22 cellular contexts compared by ENCODE assay signal in genomic region chr22:22888509-22889353, GRCh38. TPM values are rescaled to one million over a fixed set of nuclear protein-coding genes. Genes with fewer than 3 reads are reported as not detected.
DNase-seq lines count a peak whose midpoint lies in the region; ATAC-seq and TF ChIP-seq lines count a peak whose summit lies in the region.
"Had no signal": no experiment of that assay in that cellular context is flagged by ENCODE, and none has a peak within 500 bp of the region (broad histone marks: within the 10 kb centered on the region; RNA-seq: fewer than 3 reads in every experiment).

No MANE protein-coding gene starts in this region.

- no peak overlapping the region for H2AFZ ChIP-seq in MM.1S (ENCODE audit: low read length)
- H2AFZ ChIP-seq: neural progenitor cell had no signal

- peak; percentile 15 for DNase-seq in activated T-cell treated with anti-CD3 and anti-CD28 coated beads, Interleukin-2, amount 50 U/mL, for 24 hours
- DNase-seq in activated T-cell treated with anti-CD3 and anti-CD28 coated beads for 4 hours (no peak), MM.1S (peak; percentile 16), endodermal cell (peak; percentile 38), cerebellar cortex (ENCODE audit: low spot score) (no peak), NCI-H1417 (lab: John Stamatoyannopoulos, UW) (no peak)
- no peak for DNase-seq in stimulated activated naive B cell treated with anti-CD40 and anti-IgM and Interleukin-4, amounts not matched to agents 10 μg/mL and 1 μg/mL and 100 μg/mL, for 72 hours
- DNase-seq: activated CD4-positive, alpha-beta T cell treated with anti-CD3 and anti-CD28 coated beads, Interleukin-2, amount 50 U/mL, for 48 hours; brain microvascular endothelial cell; left colon; NCI-H1694; NCI-H774; SJCRH30; stimulated activated CD4-positive, alpha-beta T cell treated with anti-CD3 and anti-CD28 coated beads, Interleukin-2, amount 100 ng/mL, for 48 hours; T-helper 17 cell had no signal

- peaks cover 29% of the 10 kb centered on the region for H3K36me3 ChIP-seq in MM.1S (replicated peaks; ENCODE audit: insufficient read depth, low read length)
- no peaks in the 10 kb centered on the region for H3K36me3 ChIP-seq in endodermal cell (ENCODE audit: control insufficient read depth, insufficient read depth, low read length)
- H3K36me3 ChIP-seq: brain microvascular endothelial cell, neural progenitor cell, SJCRH30, upper lobe of left lung had no signal

- no peak for TF ChIP-seq CTCF in MM.1S (IDR thresholded peaks at IDR 0.05; ENCODE audit: low read length)
- no peak for TF ChIP-seq CTCF in endodermal cell (conservative IDR thresholded peaks at IDR 0.05)

- H3F3A ChIP-seq in MM.1S (ENCODE audit: insufficient read depth, low read length), result peaks cover 94% of the 10 kb centered on the region

- H3K27me3 Mint-ChIP-seq in activated T-cell treated with anti-CD3 and anti-CD28 coated beads, Interleukin-2, amount 50 U/mL, for 24 hours, result peaks cover 44% of the 10 kb centered on the region
- peaks cover 58% of the 10 kb centered on the region for H3K27me3 Mint-ChIP-seq in endodermal cell (ENCODE audit: insufficient read depth)
- peaks cover 0 to 8% of the 10 kb centered on the region in 2 donors for H3K27me3 Mint-ChIP-seq in stimulated activated naive B cell treated with anti-CD40 and anti-IgM and Interleukin-4, amounts not matched to agents 10 μg/mL and 1 μg/mL and 100 μg/mL, for 72 hours

- peak overlapping the region; percentile 98 for H3K27ac ChIP-seq in MM.1S (ENCODE audit: low read length)
- no peak overlapping the region for H3K27ac ChIP-seq in endodermal cell (ENCODE audit: low read depth, low read length)
- H3K27ac ChIP-seq: brain microvascular endothelial cell, neural progenitor cell, SJCRH30, skin epidermis, upper lobe of left lung had no signal

- no peaks in the 10 kb centered on the region for H3K36me3 Mint-ChIP-seq in activated T-cell treated with anti-CD3 and anti-CD28 coated beads, Interleukin-2, amount 50 U/mL, for 24 hours (ENCODE audit: low read depth)
- H3K36me3 Mint-ChIP-seq in endodermal cell (ENCODE audit: low read depth), result no peaks in the 10 kb centered on the region
- peaks cover 0 to 7% of the 10 kb centered on the region in 2 donors for H3K36me3 Mint-ChIP-seq in stimulated activated naive B cell treated with anti-CD40 and anti-IgM and Interleukin-4, amounts not matched to agents 10 μg/mL and 1 μg/mL and 100 μg/mL, for 72 hours
- H3K36me3 Mint-ChIP-seq: mesothelial cell of epicardium, neural progenitor cell had no signal

- ATAC-seq in stimulated activated naive B cell treated with anti-CD40 and anti-IgM and Interleukin-4, amounts not matched to agents 10 μg/mL and 1 μg/mL and 100 μg/mL, for 72 hours (replicated peaks), result no peak
- no peak for ATAC-seq in GM18520 (IDR thresholded peaks at IDR 0.05; ENCODE audit: unreplicated experiment)
- ATAC-seq: left colon, T-helper 17 cell had no signal

- 87 to 88% methylated on average over 9 to 13 of the region's 13 CpGs for WGBS in endodermal cell (ENCODE audit: insufficient coverage in 1 of 2, insufficient read length in 1 of 2), 2 experiments

- H3K4me1 Mint-ChIP-seq in activated T-cell treated with anti-CD3 and anti-CD28 coated beads, Interleukin-2, amount 50 U/mL, for 24 hours (ENCODE audit: low read depth), result peaks cover 17% of the 10 kb centered on the region
- no peaks in the 10 kb centered on the region for H3K4me1 Mint-ChIP-seq in endodermal cell
- peaks cover 65 to 79% of the 10 kb centered on the region in 2 donors for H3K4me1 Mint-ChIP-seq in stimulated activated naive B cell treated with anti-CD40 and anti-IgM and Interleukin-4, amounts not matched to agents 10 μg/mL and 1 μg/mL and 100 μg/mL, for 72 hours
- H3K4me1 Mint-ChIP-seq: mesothelial cell of epicardium, neural progenitor cell had no signal

- H3K9ac ChIP-seq in MM.1S (ENCODE audit: low read length) (peak overlapping the region; percentile 100), endodermal cell (ENCODE audit: extremely low read depth, low read length, poor library complexity, severe bottlenecking) (no peak overlapping the region)
- H3K9ac ChIP-seq: neural progenitor cell had no signal

- H3K9me3 ChIP-seq in MM.1S (replicated peaks; ENCODE audit: insufficient read depth, low read length) (no peaks in the 10 kb centered on the region), endodermal cell (ENCODE audit: control insufficient read depth, low read length) (no peaks in the 10 kb centered on the region)
- H3K9me3 ChIP-seq: SJCRH30, upper lobe of left lung had no signal

- H3K4me3 Mint-ChIP-seq in activated T-cell treated with anti-CD3 and anti-CD28 coated beads, Interleukin-2, amount 50 U/mL, for 24 hours, result no peak overlapping the region
- H3K4me3 Mint-ChIP-seq in endodermal cell, result no peak overlapping the region
- peak overlapping the region; percentile 79 to 82 for H3K4me3 Mint-ChIP-seq in stimulated activated naive B cell treated with anti-CD40 and anti-IgM and Interleukin-4, amounts not matched to agents 10 μg/mL and 1 μg/mL and 100 μg/mL, for 72 hours
- H3K4me3 Mint-ChIP-seq: mesothelial cell of epicardium, neural progenitor cell, T-helper 17 cell had no signal

- H3K4me2 ChIP-seq in MM.1S (ENCODE audit: low read depth, low read length), result peak overlapping the region; percentile 76
- H3K4me2 ChIP-seq: neural progenitor cell had no signal

- peak overlapping the region; percentile 99 for H3K4me3 ChIP-seq in MM.1S (ENCODE audit: low read length)
- H3K4me3 ChIP-seq in endodermal cell (ENCODE audit: low read length), result no peak overlapping the region
- H3K4me3 ChIP-seq: neural progenitor cell, SJCRH30, upper lobe of left lung had no signal

- no peak overlapping the region for H3K27ac Mint-ChIP-seq in activated T-cell treated with anti-CD3 and anti-CD28 coated beads, Interleukin-2, amount 50 U/mL, for 24 hours
- H3K27ac Mint-ChIP-seq in endodermal cell, result no peak overlapping the region
- peak overlapping the region; percentile 79 for H3K27ac Mint-ChIP-seq in stimulated activated naive B cell treated with anti-CD40 and anti-IgM and Interleukin-4, amounts not matched to agents 10 μg/mL and 1 μg/mL and 100 μg/mL, for 72 hours
- H3K27ac Mint-ChIP-seq: mesothelial cell of epicardium, neural progenitor cell, T-helper 17 cell had no signal

- peaks cover 97% of the 10 kb centered on the region for H3K79me2 ChIP-seq in MM.1S (ENCODE audit: low read length)

- H3K27me3 ChIP-seq in MM.1S (replicated peaks; ENCODE audit: insufficient read depth, low read length) (no peaks in the 10 kb centered on the region), endodermal cell (ENCODE audit: control insufficient read depth, insufficient read depth, low read length, poor library complexity, severe bottlenecking) (peaks cover 28% of the 10 kb centered on the region)
- H3K27me3 ChIP-seq: SJCRH30, upper lobe of left lung had no signal

- no peaks in the 10 kb centered on the region for H3K9me2 ChIP-seq in MM.1S (replicated peaks; ENCODE audit: insufficient read depth, low read length)

- H3K9me3 Mint-ChIP-seq in activated T-cell treated with anti-CD3 and anti-CD28 coated beads, Interleukin-2, amount 50 U/mL, for 24 hours, result no peaks in the 10 kb centered on the region
- no peaks in the 10 kb centered on the region for H3K9me3 Mint-ChIP-seq in endodermal cell
- no peaks in the 10 kb centered on the region for H3K9me3 Mint-ChIP-seq in stimulated activated naive B cell treated with anti-CD40 and anti-IgM and Interleukin-4, amounts not matched to agents 10 μg/mL and 1 μg/mL and 100 μg/mL, for 72 hours
- H3K9me3 Mint-ChIP-seq: neural progenitor cell had no signal

- peaks cover 20% of the 10 kb centered on the region for H3K4me1 ChIP-seq in MM.1S (ENCODE audit: low read length)
- H3K4me1 ChIP-seq in endodermal cell (ENCODE audit: control insufficient read depth, insufficient read depth, low read length), result no peaks in the 10 kb centered on the region
- H3K4me1 ChIP-seq: neural progenitor cell, upper lobe of left lung had no signal

- no peaks in the 10 kb centered on the region for H4K20me1 ChIP-seq in MM.1S (ENCODE audit: insufficient read depth, low read length)

RNA-seq across cellular contexts. Expression of gene IGLL5, which starts 1.1 kb away (rescaled TPM):
- total RNA-seq in endodermal cell, result not detected
- polyA plus RNA-seq in endodermal cell (2013, experiment 1 of 2), result not detected
- not detected for polyA plus RNA-seq in endodermal cell (2013, experiment 2 of 2)
- total RNA-seq: H4, mesothelial cell of epicardium had no signal
- polyA plus RNA-seq: BJ had no signal

Comparison
In these comparisons a context has a peak if more than half of its experiments do, and no peak if none do; other contexts are left out.
1. DNase-seq: peak in activated T-cell treated with anti-CD3 and anti-CD28 coated beads, Interleukin-2, amount 50 U/mL, for 24 hours (single experiment), MM.1S (single experiment) and endodermal cell (single experiment); none in activated T-cell treated with anti-CD3 and anti-CD28 coated beads for 4 hours (single experiment), stimulated activated naive B cell treated with anti-CD40 and anti-IgM and Interleukin-4, amounts not matched to agents 10 μg/mL and 1 μg/mL and 100 μg/mL, for 72 hours (single experiment), cerebellar cortex (single experiment) and NCI-H1417 (0 of 3).
2. H3K4me3 Mint-ChIP-seq: peak in stimulated activated naive B cell treated with anti-CD40 and anti-IgM and Interleukin-4, amounts not matched to agents 10 μg/mL and 1 μg/mL and 100 μg/mL, for 72 hours (2 of 2); none in activated T-cell treated with anti-CD3 and anti-CD28 coated beads, Interleukin-2, amount 50 U/mL, for 24 hours (single experiment) and endodermal cell (single experiment).